ENCODE assay signal across 9 cellular contexts in the genomic region with DNA sequence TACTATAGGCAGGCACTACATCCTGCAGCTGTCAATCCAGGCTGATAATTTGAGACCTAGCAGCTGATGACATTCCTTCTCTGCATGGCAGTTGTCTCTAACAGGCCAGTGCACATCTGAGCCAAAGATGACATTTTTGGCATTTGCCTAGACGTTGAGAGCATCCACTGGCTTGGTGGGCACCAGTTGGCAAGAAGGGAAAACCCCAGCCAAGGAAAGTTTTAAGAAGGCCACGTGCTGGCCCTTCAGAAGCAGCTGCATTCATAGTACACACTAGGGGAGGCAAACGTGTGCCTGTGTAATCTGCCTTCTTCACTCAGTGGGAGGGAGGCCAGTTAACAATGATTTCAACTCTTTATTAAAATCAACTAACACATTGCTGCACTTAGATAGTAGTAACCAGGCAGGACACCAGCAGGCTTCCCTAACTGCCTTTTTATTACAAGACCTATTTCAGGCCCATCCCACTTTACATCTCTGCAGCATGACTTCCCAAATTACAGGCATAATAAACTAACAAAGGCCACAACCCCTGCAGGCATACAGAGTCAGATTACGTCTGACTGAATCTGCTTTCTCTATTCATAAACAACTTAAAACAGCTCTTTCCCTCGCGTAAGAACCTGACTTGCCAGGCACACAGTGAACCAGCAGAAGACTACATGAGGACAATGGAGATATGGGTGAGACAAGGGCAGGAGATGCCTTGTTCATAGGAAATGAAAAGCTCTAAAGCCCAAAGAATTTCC.
A peak's percentile ranks its signal among the peaks of the same experiment; 100 is the strongest.
DNase-seq lines count a peak whose midpoint lies in the region; ATAC-seq and TF ChIP-seq lines count a peak whose summit lies in the region.
"Had no signal": no experiment of that assay in that cellular context is flagged by ENCODE, and none has a peak within 500 bp of the region (broad histone marks: within the 10 kb centered on the region; RNA-seq: fewer than 3 reads in every experiment).

No MANE protein-coding gene starts in this region.

- H3K27ac ChIP-seq in urinary bladder (ENCODE audit: low read depth), result peak overlapping the region; percentile 46

- H3K4me1 ChIP-seq in urinary bladder (ENCODE audit: insufficient read depth), result no peaks in the 10 kb centered on the region

- CTCF ChIA-PET in activated CD8-positive, alpha-beta T cell treated with anti-CD3 and anti-CD28 coated beads for 36 hours (lab: Charles Lee), result interaction anchor here (1.6 kb wide), 1 partner anchor 13 kb away, joined by 3 read pairs; no protein-coding TSS in a partner anchor
- CTCF ChIA-PET in activated CD4-positive, alpha-beta memory T cell treated with anti-CD3 and anti-CD28 coated beads for 36 hours (lab: Charles Lee), result interaction anchor here (1.2 kb wide), 1 partner anchor 281 kb away, joined by 3 read pairs; no protein-coding TSS in a partner anchor

- no peaks in the 10 kb centered on the region for H3K36me3 ChIP-seq in urinary bladder (ENCODE audit: insufficient read depth)

- no peaks in the 10 kb centered on the region for H3K36me3 Mint-ChIP-seq in brain
- no peaks in the 10 kb centered on the region for H3K36me3 Mint-ChIP-seq in T-helper 2 cell treated with Interferon-gamma antibody and Interleukin-4, amounts not matched to agents 5 μg/mL and 100 μg/mL, for 36 hours (ENCODE audit: low read depth)
- H3K36me3 Mint-ChIP-seq in activated CD8-positive, alpha-beta T cell treated with anti-CD3 and anti-CD28 coated beads for 36 hours (ENCODE audit: low read depth), result no peaks in the 10 kb centered on the region
- no peaks in the 10 kb centered on the region for H3K36me3 Mint-ChIP-seq in activated CD4-positive, alpha-beta memory T cell treated with anti-CD3 and anti-CD28 coated beads for 36 hours

- H3K27ac Mint-ChIP-seq in brain, result peak overlapping the region in 4 of 5 experiments; percentile 7 to 93 (median 79)
- no peak overlapping the region for H3K27ac Mint-ChIP-seq in T-helper 2 cell treated with Interferon-gamma antibody and Interleukin-4, amounts not matched to agents 5 μg/mL and 100 μg/mL, for 36 hours
- H3K27ac Mint-ChIP-seq in activated CD8-positive, alpha-beta T cell treated with anti-CD3 and anti-CD28 coated beads for 36 hours, result no peak overlapping the region
- no peak overlapping the region for H3K27ac Mint-ChIP-seq in activated CD4-positive, alpha-beta memory T cell treated with anti-CD3 and anti-CD28 coated beads for 36 hours

- no peaks in the 10 kb centered on the region for H3K9me3 Mint-ChIP-seq in brain
- no peaks in the 10 kb centered on the region for H3K9me3 Mint-ChIP-seq in T-helper 2 cell treated with Interferon-gamma antibody and Interleukin-4, amounts not matched to agents 5 μg/mL and 100 μg/mL, for 36 hours
- no peaks in the 10 kb centered on the region for H3K9me3 Mint-ChIP-seq in activated CD8-positive, alpha-beta T cell treated with anti-CD3 and anti-CD28 coated beads for 36 hours
- H3K9me3 Mint-ChIP-seq in activated CD4-positive, alpha-beta memory T cell treated with anti-CD3 and anti-CD28 coated beads for 36 hours, result no peaks in the 10 kb centered on the region

- 15% methylated on average over 6 of the region's 6 CpGs for WGBS in urinary bladder

- H3K4me3 Mint-ChIP-seq in brain, result peak overlapping the region in 3 of 5 experiments; percentile 15 to 70 (median 43)
- no peak overlapping the region for H3K4me3 Mint-ChIP-seq in T-helper 2 cell treated with Interferon-gamma antibody and Interleukin-4, amounts not matched to agents 5 μg/mL and 100 μg/mL, for 36 hours
- no peak overlapping the region for H3K4me3 Mint-ChIP-seq in activated CD8-positive, alpha-beta T cell treated with anti-CD3 and anti-CD28 coated beads for 36 hours
- no peak overlapping the region for H3K4me3 Mint-ChIP-seq in activated CD4-positive, alpha-beta memory T cell treated with anti-CD3 and anti-CD28 coated beads for 36 hours

- intact Hi-C loops in activated CD8-positive, alpha-beta T cell treated with anti-CD3 and anti-CD28 coated beads for 36 hours (cut with micrococcal nuclease), result no loop called here
- intact Hi-C loops in activated CD4-positive, alpha-beta memory T cell treated with anti-CD3 and anti-CD28 coated beads for 36 hours (cut with micrococcal nuclease), result no loop called here

- no peak for ATAC-seq in activated CD8-positive, alpha-beta T cell treated with anti-CD3 and anti-CD28 coated beads for 36 hours

- no peaks in the 10 kb centered on the region for H3K27me3 Mint-ChIP-seq in brain
- H3K27me3 Mint-ChIP-seq in T-helper 2 cell treated with Interferon-gamma antibody and Interleukin-4, amounts not matched to agents 5 μg/mL and 100 μg/mL, for 36 hours (ENCODE audit: low read depth), result no peaks in the 10 kb centered on the region
- H3K27me3 Mint-ChIP-seq in activated CD8-positive, alpha-beta T cell treated with anti-CD3 and anti-CD28 coated beads for 36 hours, result peaks cover under 1% of the 10 kb centered on the region
- H3K27me3 Mint-ChIP-seq in activated CD4-positive, alpha-beta memory T cell treated with anti-CD3 and anti-CD28 coated beads for 36 hours, result peaks cover 5% of the 10 kb centered on the region

- DNase-seq in NCI-H1694 treated with DMSO at 0.1 percent for 48 hours (lab: John Stamatoyannopoulos, UW) (peak; percentile 1), NCI-H1694 (lab: John Stamatoyannopoulos, UW) (no peak), left kidney (ENCODE audit: low read depth, low spot score) (peak; percentile 77)
- DNase-seq in T-helper 2 cell treated with Interferon-gamma antibody and Interleukin-4, amounts not matched to agents 5 μg/mL and 100 μg/mL, for 36 hours (ENCODE audit: low spot score), result no peak
- no peak for DNase-seq in activated CD8-positive, alpha-beta T cell treated with anti-CD3 and anti-CD28 coated beads for 36 hours
- DNase-seq in activated CD4-positive, alpha-beta memory T cell treated with anti-CD3 and anti-CD28 coated beads for 36 hours, result no peak
- DNase-seq: activated CD4-positive, CD25-positive, alpha-beta regulatory T cell treated with anti-CD3 and anti-CD28 coated beads, Interleukin-2, amount 50 U/mL, for 72 hours had no signal

- no peak for TF ChIP-seq CTCF in brain (conservative IDR thresholded peaks at IDR 0.05)
- TF ChIP-seq CTCF in activated CD8-positive, alpha-beta T cell treated with anti-CD3 and anti-CD28 coated beads for 36 hours (IDR thresholded peaks at IDR 0.05), result no peak

- peaks cover 79% of the 10 kb centered on the region for H3K4me1 Mint-ChIP-seq in brain
- H3K4me1 Mint-ChIP-seq in T-helper 2 cell treated with Interferon-gamma antibody and Interleukin-4, amounts not matched to agents 5 μg/mL and 100 μg/mL, for 36 hours (ENCODE audit: low read depth), result no peaks in the 10 kb centered on the region
- H3K4me1 Mint-ChIP-seq in activated CD8-positive, alpha-beta T cell treated with anti-CD3 and anti-CD28 coated beads for 36 hours (ENCODE audit: low read depth), result no peaks in the 10 kb centered on the region
- no peaks in the 10 kb centered on the region for H3K4me1 Mint-ChIP-seq in activated CD4-positive, alpha-beta memory T cell treated with anti-CD3 and anti-CD28 coated beads for 36 hours (ENCODE audit: low read depth)

- POLR2A ChIA-PET in activated CD8-positive, alpha-beta T cell treated with anti-CD3 and anti-CD28 coated beads for 36 hours (lab: Charles Lee), result no interaction called here
- POLR2A ChIA-PET in activated CD4-positive, alpha-beta memory T cell treated with anti-CD3 and anti-CD28 coated beads for 36 hours (lab: Charles Lee), result no interaction called here

- no peak overlapping the region for H3K4me3 ChIP-seq in urinary bladder (ENCODE audit: low read depth, low read length)

Comparison
In these comparisons a context has a peak if more than half of its experiments do, and no peak if none do; other contexts are left out.
1. DNase-seq: peak in NCI-H1694 treated with DMSO at 0.1 percent for 48 hours (single experiment) and left kidney (single experiment); none in NCI-H1694 (single experiment), T-helper 2 cell treated with Interferon-gamma antibody and Interleukin-4, amounts not matched to agents 5 μg/mL and 100 μg/mL, for 36 hours (single experiment), activated CD8-positive, alpha-beta T cell treated with anti-CD3 and anti-CD28 coated beads for 36 hours (single experiment) and activated CD4-positive, alpha-beta memory T cell treated with anti-CD3 and anti-CD28 coated beads for 36 hours (single experiment).
2. H3K27ac Mint-ChIP-seq: peak in brain (4 of 5); none in T-helper 2 cell treated with Interferon-gamma antibody and Interleukin-4, amounts not matched to agents 5 μg/mL and 100 μg/mL, for 36 hours (single experiment), activated CD8-positive, alpha-beta T cell treated with anti-CD3 and anti-CD28 coated beads for 36 hours (single experiment) and activated CD4-positive, alpha-beta memory T cell treated with anti-CD3 and anti-CD28 coated beads for 36 hours (single experiment).
3. H3K4me3 Mint-ChIP-seq: peak in brain (3 of 5); none in T-helper 2 cell treated with Interferon-gamma antibody and Interleukin-4, amounts not matched to agents 5 μg/mL and 100 μg/mL, for 36 hours (single experiment), activated CD8-positive, alpha-beta T cell treated with anti-CD3 and anti-CD28 coated beads for 36 hours (single experiment) and activated CD4-positive, alpha-beta memory T cell treated with anti-CD3 and anti-CD28 coated beads for 36 hours (single experiment).